Comparison of ENCODE assay signal across 25 cellular contexts in the genomic region with DNA sequence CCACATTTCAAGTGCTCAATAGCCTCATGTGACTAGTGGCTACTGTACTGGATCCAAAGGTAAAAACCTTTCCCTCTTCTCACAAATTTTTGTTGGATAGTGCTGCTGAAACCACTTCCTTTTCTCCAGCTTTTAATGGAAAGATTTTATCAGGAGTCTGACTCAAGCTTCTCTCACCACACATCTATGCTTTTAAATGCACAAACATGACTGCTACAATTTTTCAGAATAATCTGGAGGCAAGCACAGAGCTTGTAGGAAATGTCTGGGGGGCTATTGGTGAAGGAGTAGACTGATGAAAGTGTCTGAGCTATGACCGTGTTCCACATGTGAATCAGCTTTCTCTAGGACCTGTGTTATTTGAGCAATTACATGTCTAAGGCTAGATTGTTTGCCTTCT.
DNase-seq lines count a peak whose midpoint lies in the region; ATAC-seq and TF ChIP-seq lines count a peak whose summit lies in the region.
"Had no signal": no experiment of that assay in that cellular context is flagged by ENCODE, and none has a peak within 500 bp of the region (broad histone marks: within the 10 kb centered on the region; RNA-seq: fewer than 3 reads in every experiment).

No MANE protein-coding gene starts in this region.

- H3K27ac ChIP-seq in GM23248 (no peak overlapping the region), PC-3 (ENCODE audit: low read length) (peak overlapping the region; percentile 31)
- H3K27ac ChIP-seq: BLaER1 treated with 17β-estradiol and CSF1 and Interleukin-3, amounts not matched to agents 10 nM and 100 nM; psoas muscle; thyroid gland had no signal

- POLR2A ChIA-PET in PC-3 (lab: Charles Lee; ENCODE audit: unreplicated experiment) = no interaction called here

- WGBS in GM23248 (ENCODE audit: low coverage in 1 of 2, low lambda C conversion rate in 2 of 2, missing lambda C conversion rate in 2 of 2), 2 experiments = 5 to 27% methylated on average over 1 of the region's 1 CpG

- intact Hi-C loops in PC-3 (cut with micrococcal nuclease) = no loop called here
- intact Hi-C loops in sciatic nerve (cut with DNase I) = no loop called here

- no peak overlapping the region for H3K9ac ChIP-seq in GM23248
- no peak overlapping the region for H3K9ac ChIP-seq in PC-3 (ENCODE audit: low read length)
- H3K9ac ChIP-seq in skeletal muscle satellite cell (ENCODE audit: low read depth, low read length) = no peak overlapping the region
- H3K9ac ChIP-seq: BLaER1 treated with 17β-estradiol and CSF1 and Interleukin-3, amounts not matched to agents 10 nM and 100 nM had no signal

- H3K4me3 ChIP-seq in GM23248 (no peak overlapping the region), PC-3 (ENCODE audit: low read length) (no peak overlapping the region), cardiac fibroblast (replicated peaks in 1 of 2; ENCODE audit: low read depth in 2 of 2, low read length in 2 of 2) (no peak overlapping the region), skeletal muscle satellite cell (ENCODE audit: low read length) (no peak overlapping the region), H7 (ENCODE audit: insufficient read depth, low read depth, low read length) (no peak overlapping the region)
- H3K4me3 ChIP-seq: BLaER1 treated with 17β-estradiol and CSF1 and Interleukin-3, amounts not matched to agents 10 nM and 100 nM; psoas muscle; thyroid gland had no signal

- no TSS peak for BruUV-seq in PC-3 (replicated peaks; lab: Mats Ljungman, UMichigan)

- H3K27me3 ChIP-seq in GM23248 (replicated peaks; ENCODE audit: insufficient read depth) (no peaks in the 10 kb centered on the region), PC-3 (ENCODE audit: low read length) (no peaks in the 10 kb centered on the region), skeletal muscle satellite cell (ENCODE audit: control insufficient read depth, insufficient read depth, low read length) (no peaks in the 10 kb centered on the region), H7 (ENCODE audit: control insufficient read depth, insufficient read depth, low read length) (no peaks in the 10 kb centered on the region)
- H3K27me3 ChIP-seq: BLaER1 treated with 17β-estradiol and CSF1 and Interleukin-3, amounts not matched to agents 10 nM and 100 nM; thyroid gland had no signal

- no peaks in the 10 kb centered on the region for H3K9me2 ChIP-seq in GM23248 (ENCODE audit: insufficient read depth)
- H3K9me2 ChIP-seq in PC-3 (replicated peaks; ENCODE audit: low read length) = no peaks in the 10 kb centered on the region

- H2AFZ ChIP-seq in GM23248 (no peak overlapping the region), PC-3 (ENCODE audit: low read length) (no peak overlapping the region)

- no peaks in the 10 kb centered on the region for H4K20me1 ChIP-seq in GM23248 (ENCODE audit: insufficient read depth)
- no peaks in the 10 kb centered on the region for H4K20me1 ChIP-seq in PC-3 (ENCODE audit: low read length)
- H4K20me1 ChIP-seq: BLaER1 treated with 17β-estradiol and CSF1 and Interleukin-3, amounts not matched to agents 10 nM and 100 nM had no signal

- CTCF ChIA-PET in PC-3 (lab: Charles Lee) = no interaction called here

- TF ChIP-seq POLR2A in erythroblast (IDR thresholded peaks at IDR 0.05; ENCODE audit: low read length) = no peak

- H3K36me3 ChIP-seq in GM23248 (ENCODE audit: low read depth) (no peaks in the 10 kb centered on the region), PC-3 (ENCODE audit: low read depth, low read length) (no peaks in the 10 kb centered on the region), skeletal muscle satellite cell (ENCODE audit: insufficient read depth, low read length) (no peaks in the 10 kb centered on the region), H7 (replicated peaks; ENCODE audit: control insufficient read depth, insufficient read depth, low read length) (no peaks in the 10 kb centered on the region)
- H3K36me3 ChIP-seq: BLaER1 treated with 17β-estradiol and CSF1 and Interleukin-3, amounts not matched to agents 10 nM and 100 nM; thyroid gland had no signal

- no peak for ATAC-seq in PC-3
- no peak for ATAC-seq in sciatic nerve
- ATAC-seq: psoas muscle; stimulated activated naive B cell treated with anti-CD40 and anti-IgM and Interleukin-4, amounts not matched to agents 10 μg/mL and 1 μg/mL and 100 μg/mL, for 72 hours had no signal

- H3K4me2 ChIP-seq in GM23248 (ENCODE audit: unreplicated experiment) (no peak overlapping the region), PC-3 (ENCODE audit: low read length) (no peak overlapping the region), skeletal muscle satellite cell (ENCODE audit: low read length) (peak overlapping the region; percentile 37)
- H3K4me2 ChIP-seq: BLaER1 treated with 17β-estradiol and CSF1 and Interleukin-3, amounts not matched to agents 10 nM and 100 nM had no signal

- DNase-seq in GM23248 (peak; percentile 56), PC-3 (peak; percentile 68), cardiac fibroblast (ENCODE audit: low read depth in 2 of 2) (peak; percentile 20 to 35), sciatic nerve (ENCODE audit: low spot score) (no peak), H7 (no peak), D341Med (ENCODE audit: low spot score) (no peak), erythroblast (lab: John Stamatoyannopoulos, UW) (no peak)
- DNase-seq: activated CD4-positive, alpha-beta T cell treated with anti-CD3 and anti-CD28 coated beads for 48 hours; activated CD8-positive, alpha-beta memory T cell treated with anti-CD3 and anti-CD28 coated beads, Interleukin-2, amount 50 U/mL, for 48 hours; activated gamma-delta T cell; amniotic stem cell; endodermal cell; foreskin fibroblast; H9; hypothalamus; Kasumi-1; kidney glomerular epithelial cell; NCI-H1105 treated with DMSO at 0.1 percent for 48 hours; NCI-H2227 treated with DMSO at 0.1 percent for 48 hours; psoas muscle; stimulated activated naive B cell treated with anti-CD40 and anti-IgM and Interleukin-4, amounts not matched to agents 10 μg/mL and 1 μg/mL and 100 μg/mL, for 72 hours; SW 1271; thyroid gland had no signal

- peaks cover 19% of the 10 kb centered on the region for H3K4me1 ChIP-seq in GM23248 (ENCODE audit: insufficient read depth)
- H3K4me1 ChIP-seq in PC-3 (ENCODE audit: insufficient read depth, low read length) = peaks cover 12% of the 10 kb centered on the region; the same call in 1 of the 2 replicates
- H3K4me1 ChIP-seq in skeletal muscle satellite cell (ENCODE audit: control insufficient read depth, insufficient read depth, low read length) = peaks cover 4% of the 10 kb centered on the region
- H3K4me1 ChIP-seq: BLaER1 treated with 17β-estradiol and CSF1 and Interleukin-3, amounts not matched to agents 10 nM and 100 nM; psoas muscle; thyroid gland had no signal

- H3K9me3 ChIP-seq in GM23248 (ENCODE audit: low read depth) (no peaks in the 10 kb centered on the region), PC-3 (ENCODE audit: low read length) (0 out of 2 replicates have a peak, but pooled peaks cover 10% of the 10 kb centered on the region), skeletal muscle satellite cell (replicated peaks; ENCODE audit: low read length) (no peaks in the 10 kb centered on the region)
- H3K9me3 ChIP-seq: psoas muscle, thyroid gland had no signal

- TF ChIP-seq CTCF in PC-3 (conservative IDR thresholded peaks at IDR 0.05; ENCODE audit: low read depth, low read length) = no peak
- no peak for TF ChIP-seq CTCF in cardiac fibroblast (IDR thresholded peaks at IDR 0.05; ENCODE audit: low read depth, low read length)

- H3K79me2 ChIP-seq in GM23248 (ENCODE audit: insufficient read depth) (no peaks in the 10 kb centered on the region), PC-3 (ENCODE audit: low read length) (no peaks in the 10 kb centered on the region)

- no peaks in the 10 kb centered on the region for H3F3A ChIP-seq in GM23248 (ENCODE audit: insufficient read depth)
- H3F3A ChIP-seq in PC-3 (ENCODE audit: low read length, unreplicated experiment) = no peaks in the 10 kb centered on the region

- in situ Hi-C loops in GM23248 (cut with MboI) = no loop called here

Comparison
In these comparisons a context has a peak if more than half of its experiments do, and no peak if none do; other contexts are left out.
1. DNase-seq: peak in GM23248 (single experiment), PC-3 (single experiment) and cardiac fibroblast (2 of 2); none in sciatic nerve (single experiment), H7 (single experiment), D341Med (single experiment) and erythroblast (0 of 2).